ENCODE assay signal across 8 cellular contexts in genomic region chr1:39214998-39215873, GRCh38. TPM values are rescaled to one million over a fixed set of nuclear protein-coding genes. Genes with fewer than 3 reads are reported as not detected.
DNase-seq lines count a peak whose midpoint lies in the region; ATAC-seq, FAIRE-seq and TF ChIP-seq lines count a peak whose summit lies in the region.

No MANE protein-coding gene starts in this region.

- H3K27ac ChIP-seq in AG04450 (ENCODE audit: low read depth, low read length) (peak overlapping the region; percentile 13), cardiac muscle cell (peak overlapping the region; percentile 93)

- H3K9me3 ChIP-seq in AG04450 (ENCODE audit: control insufficient read depth, insufficient read depth, low read length) = no peaks in the 10 kb centered on the region
- no peaks in the 10 kb centered on the region for H3K9me3 ChIP-seq in cardiac muscle cell (ENCODE audit: low read depth)

- TF ChIP-seq CTCF in AG04450 (IDR thresholded peaks at IDR 0.05; ENCODE audit: low read depth, low read length) (no peak), cardiac muscle cell (IDR thresholded peaks at IDR 0.05; ENCODE audit: low read depth, low read length) (no peak), D721Med (IDR thresholded peaks at IDR 0.05; ENCODE audit: insufficient read depth, missing control alignments) (no peak)

- CTCF ChIA-PET in AG04450 (lab: Charles Lee) = interaction anchor here (1.9 to 4.0 kb wide), 4 partner anchors 10 to 117 kb away, joined by 11 to 18 read pairs (median 14); partner anchors contain the start of gene MACF1

- DNase-seq in AG04450 (ENCODE audit: low read depth, low spot score) = no peak
- DNase-seq in activated CD4-positive, alpha-beta T cell treated with anti-CD3 and anti-CD28 coated beads, Interleukin-2, amount 50 U/mL, for 1 hour = peak; percentile 36
- DNase-seq in cardiac muscle cell (ENCODE audit: low read depth in 1 of 2, low spot score in 1 of 2) = peak in 1 of 2 donors; percentile 51
- DNase-seq in stimulated activated CD8-positive, alpha-beta memory T cell treated with anti-CD3 and anti-CD28 coated beads, Interleukin-4, amount 100 ng/mL, for 48 hours = peak; percentile 53
- DNase-seq in NCI-H2196 treated with DMSO at 0.1 percent for 48 hours (lab: John Stamatoyannopoulos, UW; ENCODE audit: unreplicated experiment) = no peak
- no peak for DNase-seq in D721Med (ENCODE audit: insufficient read length, low spot score)

- POLR2A ChIA-PET in AG04450 (lab: Yijun Ruan, JAX) = interaction anchor here (0.9 to 2.6 kb wide), 2 partner anchors 10 to 11 kb away, joined by 3 to 9 read pairs; partner anchors contain the start of gene MACF1

- ATAC-seq in HG03460 (IDR thresholded peaks at IDR 0.05; ENCODE audit: unreplicated experiment) = peak; percentile 58

- no peak for FAIRE-seq in D721Med (lab: Jason Lieb, UNC)

- no peaks in the 10 kb centered on the region for H3K27me3 ChIP-seq in AG04450 (ENCODE audit: control insufficient read depth, insufficient read depth, low read length)
- no peaks in the 10 kb centered on the region for H3K27me3 ChIP-seq in cardiac muscle cell

- H3K4me1 ChIP-seq in cardiac muscle cell (ENCODE audit: low read depth) = peaks cover 41% of the 10 kb centered on the region

- no peaks in the 10 kb centered on the region for H3K36me3 ChIP-seq in cardiac muscle cell

- H3K4me3 ChIP-seq in AG04450 (ENCODE audit: low read depth, low read length) (no peak overlapping the region), cardiac muscle cell (peak overlapping the region; percentile 47)

- TF ChIP-seq POLR2A in GM19193 (IDR thresholded peaks at IDR 0.05; ENCODE audit: extremely low read depth, insufficient read depth, insufficient read length) = peak; percentile 59

RNA-seq across cellular contexts. Expression of gene MACF1, which starts 10.7 kb away (rescaled TPM):
- polyA plus RNA-seq in AG04450 (2011; rRNA removed) (118 and 121 TPM in 2 replicates), cardiac muscle cell (80.4 and 144 TPM in 2 replicates)
- 470 and 541 TPM in 2 replicates for polyA minus RNA-seq in AG04450 (2011; rRNA and poly(A)+ RNA removed)
- total RNA-seq in cardiac muscle cell = 146 and 261 TPM in 2 replicates

Comparison
In these comparisons a context has a peak if more than half of its experiments do, and no peak if none do; other contexts are left out.
1. DNase-seq: peak in activated CD4-positive, alpha-beta T cell treated with anti-CD3 and anti-CD28 coated beads, Interleukin-2, amount 50 U/mL, for 1 hour (single experiment) and stimulated activated CD8-positive, alpha-beta memory T cell treated with anti-CD3 and anti-CD28 coated beads, Interleukin-4, amount 100 ng/mL, for 48 hours (single experiment); none in AG04450 (single experiment), NCI-H2196 treated with DMSO at 0.1 percent for 48 hours (single experiment) and D721Med (single experiment).